ENCODE assay signal across 25 cellular contexts in genomic region chr2:48717826-48718225, GRCh38. TPM values are rescaled to one million over a fixed set of nuclear protein-coding genes. Genes with fewer than 3 reads are reported as not detected.
"Had no signal": no experiment of that assay in that cellular context is flagged by ENCODE, and none has a peak within 500 bp of the region (broad histone marks: within the 10 kb centered on the region; RNA-seq: fewer than 3 reads in every experiment).

No MANE protein-coding gene starts in this region.

- ATAC-seq: activated naive CD4-positive, alpha-beta T cell treated with anti-CD3 and anti-CD28 coated beads, Interleukin-2, amount 50 U/mL, for 72 hours; effector memory CD8-positive, alpha-beta T cell; esophagus mucosa; foreskin keratinocyte; left lobe of liver; naive thymus-derived CD4-positive, alpha-beta T cell; stimulated activated naive CD8-positive, alpha-beta T cell treated with anti-CD3 and anti-CD28 coated beads, Interleukin-15, Interleukin-2, amounts not matched to agents 100 U/mL and 50 U/mL, for 24 hours had no signal

- H3K4me1 ChIP-seq: adrenal gland, prostate gland, tibial artery had no signal

- H3K4me3 ChIP-seq: adrenal gland, colonic mucosa, dorsolateral prefrontal cortex, ovary, prostate gland, tibial artery had no signal

- H3K27ac ChIP-seq: adrenal gland, colonic mucosa, dorsolateral prefrontal cortex, foreskin keratinocyte, ovary, prostate gland, tibial artery had no signal

- H3K9me3 ChIP-seq: adrenal gland, colonic mucosa, ovary, prostate gland, tibial artery had no signal

- H3K27me3 ChIP-seq: adrenal gland, colonic mucosa, dorsolateral prefrontal cortex, foreskin keratinocyte, ovary, tibial artery had no signal

- DNase-seq: activated CD4-positive, alpha-beta T cell treated with anti-CD3 and anti-CD28 coated beads for 1 hour; activated CD4-positive, alpha-beta T cell treated with anti-CD3 and anti-CD28 coated beads, Interleukin-2, amount 50 U/mL, for 1 hour; activated gamma-delta T cell treated with Interleukin-2 at 50 U/mL for 16 hours; activated T-cell treated with anti-CD3 and anti-CD28 coated beads, Interleukin-2, amount 50 U/mL, for 1 hour; adrenal gland; central memory CD4-positive, alpha-beta T cell; colonic mucosa; dorsolateral prefrontal cortex; effector memory CD8-positive, alpha-beta T cell; foreskin keratinocyte; naive thymus-derived CD4-positive, alpha-beta T cell; ovary; stimulated activated CD4-positive, alpha-beta T cell treated with anti-CD3 and anti-CD28 coated beads, Interleukin-4, amount 100 ng/mL, for 24 hours; stimulated activated naive CD8-positive, alpha-beta T cell treated with anti-CD3 and anti-CD28 coated beads, Interleukin-15, Interleukin-2, amounts not matched to agents 100 U/mL and 50 U/mL, for 24 hours; substantia nigra; T-helper 1 cell; tibial artery had no signal

- H3K36me3 ChIP-seq: adrenal gland, colonic mucosa, ovary, prostate gland, tibial artery had no signal

RNA-seq across cellular contexts. Expression of gene LHCGR, which starts 37.7 kb away (rescaled TPM):
- total RNA-seq: activated naive CD4-positive, alpha-beta T cell treated with anti-CD3 and anti-CD28 coated beads, Interleukin-2, amount 50 U/mL, for 72 hours; astrocyte; colonic mucosa; endothelial cell of umbilical vein; esophagus mucosa; foreskin keratinocyte; kidney epithelial cell; left lobe of liver; lung microvascular endothelial cell; naive thymus-derived CD4-positive, alpha-beta T cell had no signal
- polyA plus RNA-seq: endothelial cell of umbilical vein; foreskin keratinocyte; naive thymus-derived CD4-positive, alpha-beta T cell had no signal
